Comparison of ENCODE assay signal across 19 cellular contexts in the genomic region with DNA sequence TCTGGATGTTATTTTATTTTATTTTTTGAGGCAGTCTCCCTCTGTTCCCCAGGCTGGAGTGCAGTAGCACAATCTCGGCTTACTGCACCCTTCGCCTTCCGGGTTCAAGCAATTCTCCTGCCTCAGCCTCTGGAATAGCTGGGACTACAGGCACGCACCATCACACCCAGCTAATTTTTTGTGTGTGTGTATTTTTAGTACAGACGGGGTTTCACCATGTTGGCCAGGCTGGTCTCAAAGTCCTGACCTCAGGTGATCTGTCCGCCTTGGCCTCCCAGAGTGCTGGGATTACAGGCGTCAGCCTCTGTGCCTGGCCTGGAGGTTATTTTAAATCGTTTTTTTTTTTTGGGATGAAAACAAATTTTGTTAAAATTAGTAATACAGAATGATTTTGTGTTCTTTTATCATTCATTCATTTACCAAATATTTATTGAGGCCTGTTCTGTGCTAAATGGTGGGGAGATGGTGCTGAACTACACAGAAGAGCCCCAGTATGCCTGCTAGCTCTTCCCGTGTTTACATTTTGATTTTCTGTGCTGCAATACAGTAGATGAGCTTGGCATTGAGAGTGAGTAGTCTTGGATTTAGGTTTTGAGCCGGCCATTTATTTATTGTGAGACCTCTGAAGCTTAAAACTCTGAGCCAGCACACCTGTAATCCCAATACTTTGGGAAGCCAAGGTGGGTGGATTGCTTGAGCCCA. TPM values are rescaled to one million over a fixed set of nuclear protein-coding genes. Genes with fewer than 3 reads are reported as not detected.
DNase-seq lines count a peak whose midpoint lies in the region; ATAC-seq, FAIRE-seq and TF ChIP-seq lines count a peak whose summit lies in the region.
"Had no signal": no experiment of that assay in that cellular context is flagged by ENCODE, and none has a peak within 500 bp of the region (broad histone marks: within the 10 kb centered on the region; RNA-seq: fewer than 3 reads in every experiment).

No MANE protein-coding gene starts in this region.

- POLR2A ChIA-PET in HepG2 (lab: Yijun Ruan, JAX), result interaction anchor here (0.6 to 2.4 kb wide), 6 partner anchors 9 to 464 kb away, joined by 3 to 6 read pairs (median 3); no protein-coding TSS in a partner anchor

- peak overlapping the region; percentile 59 for H3K4ac ChIP-seq in trophoblast cell (ENCODE audit: low read depth, low read length)

- peak overlapping the region in 7 of 11 experiments; percentile 49 to 72 (median 61); a peak in 12 of 22 replicates for H3K27ac ChIP-seq in BLaER1 treated with 17β-estradiol and CSF1 and Interleukin-3, amounts not matched to agents 10 nM and 100 nM
- H3K27ac ChIP-seq in astrocyte (ENCODE audit: low read depth, low read length) (peak overlapping the region; percentile 23), HepG2 (ENCODE audit: extremely low read length, insufficient read depth, low read length) (peak overlapping the region; percentile 67), trophoblast cell (ENCODE audit: low read depth, low read length) (no peak overlapping the region)

- no peak overlapping the region for H2BK12ac ChIP-seq in trophoblast cell (ENCODE audit: low read length)

- TF ChIP-seq RAD21 in HepG2 (CRISPR knock-in tag; IDR thresholded peaks at IDR 0.05), result no peak

- peak overlapping the region; percentile 66 for H3K27ac Mint-ChIP-seq in astrocyte (ENCODE audit: unreplicated experiment)
- H3K27ac Mint-ChIP-seq in type B pancreatic cell, result no peak overlapping the region
- H3K27ac Mint-ChIP-seq: activated naive CD4-positive, alpha-beta T cell treated with anti-CD3 and anti-CD28 coated beads, Interleukin-2, amount 50 U/mL, for 24 hours had no signal

- DNase-seq in astrocyte (ENCODE audit: low read depth), result no peak
- DNase-seq in HepG2 (ENCODE audit: low spot score), result peak; percentile 31
- DNase-seq in trophoblast cell, result no peak
- no peak for DNase-seq in epidermal melanocyte (ENCODE audit: insufficient read length, low spot score)
- no peak for DNase-seq in effector CD4-positive, alpha-beta T cell
- no peak for DNase-seq in type B pancreatic cell (ENCODE audit: extremely low spot score, unreplicated experiment)
- no peak for DNase-seq in activated CD4-positive, alpha-beta T cell treated with anti-CD3 and anti-CD28 coated beads, Interleukin-2, amount 50 U/mL, for 48 hours
- DNase-seq: activated T-cell treated with anti-CD3 and anti-CD28 coated beads, Interleukin-2, amount 50 U/mL, for 24 hours; hypothalamus; kidney glomerular epithelial cell; NCI-H1694 treated with DMSO at 0.1 percent for 48 hours; NCI-H345; RPMI8226; stimulated activated naive CD8-positive, alpha-beta T cell treated with anti-CD3 and anti-CD28 coated beads, Interleukin-15, Interleukin-2, amounts not matched to agents 100 U/mL and 50 U/mL, for 24 hours; uterus had no signal

- H3K9me3 Mint-ChIP-seq in astrocyte (ENCODE audit: unreplicated experiment) (no peaks in the 10 kb centered on the region), type B pancreatic cell (no peaks in the 10 kb centered on the region)
- H3K9me3 Mint-ChIP-seq: activated naive CD4-positive, alpha-beta T cell treated with anti-CD3 and anti-CD28 coated beads, Interleukin-2, amount 50 U/mL, for 24 hours; activated T-cell treated with anti-CD3 and anti-CD28 coated beads, Interleukin-2, amount 50 U/mL, for 24 hours had no signal

- H4K12ac ChIP-seq in trophoblast cell (ENCODE audit: low read depth, low read length), result no peak overlapping the region

- TF ChIP-seq EP300 in HepG2 (IDR thresholded peaks at IDR 0.05; ENCODE audit: low read depth in 2 of 2, low read length in 2 of 2), result no peak
- TF ChIP-seq EP300 in HepG2 (CRISPR knock-in tag; IDR thresholded peaks at IDR 0.05; ENCODE audit: borderline replicate concordance), result no peak

- H3K79me2 ChIP-seq in astrocyte (ENCODE audit: insufficient read depth, low read length), result peaks cover 98% of the 10 kb centered on the region
- H3K79me2 ChIP-seq in HepG2 (ENCODE audit: insufficient read depth, low read length), result peaks cover 96% of the 10 kb centered on the region
- H3K79me2 ChIP-seq in trophoblast cell (ENCODE audit: control insufficient read depth, insufficient read depth, low read length, poor library complexity), result peaks cover 7% of the 10 kb centered on the region

- no peak overlapping the region for H2AK5ac ChIP-seq in trophoblast cell (ENCODE audit: low read length)

- H4K20me1 ChIP-seq in BLaER1 treated with 17β-estradiol and CSF1 and Interleukin-3, amounts not matched to agents 10 nM and 100 nM, result peaks cover 42 to 100% (median 94%) of the 10 kb centered on the region in 11 experiments
- H4K20me1 ChIP-seq in astrocyte (ENCODE audit: insufficient read depth, low read length) (peaks cover 97% of the 10 kb centered on the region), HepG2 (ENCODE audit: insufficient read depth, low read length) (peaks cover 53% of the 10 kb centered on the region)

- H3K36me3 Mint-ChIP-seq in astrocyte (ENCODE audit: low read depth, unreplicated experiment) (peaks cover 3% of the 10 kb centered on the region), type B pancreatic cell (no peaks in the 10 kb centered on the region)

- 5% methylated on average over 10 of the region's 10 CpGs for WGBS in HepG2 (ENCODE audit: low lambda C conversion rate)
- no CpG with 5 or more reads among the region's 10 CpGs for WGBS in trophoblast cell (ENCODE audit: extremely low coverage, insufficient coverage, insufficient read length)

- H3K4me3 ChIP-seq in BLaER1 treated with 17β-estradiol and CSF1 and Interleukin-3, amounts not matched to agents 10 nM and 100 nM, result no peak overlapping the region
- no peak overlapping the region for H3K4me3 ChIP-seq in astrocyte (ENCODE audit: insufficient read depth, low read depth, low read length)
- peak overlapping the region; percentile 17 to 36 (median 17); a peak in 2 of 6 replicates for H3K4me3 ChIP-seq in HepG2 (replicated peaks in 1 of 3; ENCODE audit: insufficient read depth in 1 of 3, low read depth in 2 of 3, low read length in 3 of 3)
- H3K4me3 ChIP-seq in trophoblast cell (ENCODE audit: low read depth, low read length), result no peak overlapping the region
- H3K4me3 ChIP-seq: uterus had no signal

- BruUV-seq in HepG2 (replicated peaks; lab: Mats Ljungman, UMichigan), result no TSS peak

- no peak for TF ChIP-seq POLR2A in HepG2 (IDR thresholded peaks at IDR 0.05; ENCODE audit: insufficient read depth in 1 of 2, low read depth in 2 of 2, low read length in 2 of 2)

- in situ Hi-C loops in HepG2 (cut with HindIII; ENCODE audit: extremely low pct_ligation_motif_present, low pct_unique_long_range_greater_than_20kb), result no loop called here

- no peak overlapping the region for H4K8ac ChIP-seq in trophoblast cell (ENCODE audit: low read depth, low read length)

- no peak for TF ChIP-seq CTCF in astrocyte (IDR thresholded peaks at IDR 0.05; ENCODE audit: insufficient read depth, low read depth, low read length)
- no peak for TF ChIP-seq CTCF in HepG2 (CRISPR knock-in tag; IDR thresholded peaks at IDR 0.05)
- TF ChIP-seq CTCF in type B pancreatic cell (conservative IDR thresholded peaks at IDR 0.05), result no peak

- H3K27me3 ChIP-seq in BLaER1 treated with 17β-estradiol and CSF1 and Interleukin-3, amounts not matched to agents 10 nM and 100 nM, result no peaks in the 10 kb centered on the region
- H3K27me3 ChIP-seq in astrocyte (ENCODE audit: insufficient read depth, low read length) (no peaks in the 10 kb centered on the region), HepG2 (ENCODE audit: control insufficient read depth in 1 of 2, insufficient read depth in 2 of 2, low read length in 2 of 2) (no peaks in the 10 kb centered on the region), trophoblast cell (ENCODE audit: insufficient read depth, low read length) (no peaks in the 10 kb centered on the region)
- H3K27me3 ChIP-seq: uterus had no signal

- no peak overlapping the region for H3K4me3 Mint-ChIP-seq in astrocyte (ENCODE audit: unreplicated experiment)
- no peak overlapping the region for H3K4me3 Mint-ChIP-seq in type B pancreatic cell
- H3K4me3 Mint-ChIP-seq: activated naive CD4-positive, alpha-beta T cell treated with anti-CD3 and anti-CD28 coated beads, Interleukin-2, amount 50 U/mL, for 24 hours; activated T-cell treated with anti-CD3 and anti-CD28 coated beads, Interleukin-2, amount 50 U/mL, for 24 hours had no signal

- H3K79me1 ChIP-seq in trophoblast cell (ENCODE audit: low read length), result no peaks in the 10 kb centered on the region

- no peak for FAIRE-seq in astrocyte (lab: Jason Lieb, UNC)
- FAIRE-seq in HepG2 (lab: Jason Lieb, UNC), result no peak
- FAIRE-seq: G401.6, TTC549 had no signal

- H3K27me3 Mint-ChIP-seq in astrocyte (ENCODE audit: low read depth, unreplicated experiment), result no peaks in the 10 kb centered on the region
- H3K27me3 Mint-ChIP-seq in type B pancreatic cell, result no peaks in the 10 kb centered on the region
- H3K27me3 Mint-ChIP-seq: activated naive CD4-positive, alpha-beta T cell treated with anti-CD3 and anti-CD28 coated beads, Interleukin-2, amount 50 U/mL, for 24 hours; activated T-cell treated with anti-CD3 and anti-CD28 coated beads, Interleukin-2, amount 50 U/mL, for 24 hours had no signal

- CTCF ChIA-PET in HepG2 (lab: Yijun Ruan, JAX; ENCODE audit: low intra/inter-chr PET ratio, low total read pairs), result no interaction called here

- no peak overlapping the region for H3K18ac ChIP-seq in trophoblast cell (ENCODE audit: low read length)

- H3K4me1 ChIP-seq in BLaER1 treated with 17β-estradiol and CSF1 and Interleukin-3, amounts not matched to agents 10 nM and 100 nM, result peaks cover 78 to 99% (median 94%) of the 10 kb centered on the region in 10 experiments
- H3K4me1 ChIP-seq in astrocyte (ENCODE audit: insufficient read depth, low read length) (peaks cover 37% of the 10 kb centered on the region), HepG2 (ENCODE audit: insufficient read depth, low read length) (peaks cover 96% of the 10 kb centered on the region), trophoblast cell (ENCODE audit: control insufficient read depth in 1 of 2, insufficient read depth in 2 of 2, low read length in 2 of 2) (peaks cover 9 to 11% of the 10 kb centered on the region in 2 experiments)

- peaks cover 0 to 8% (median 0%) of the 10 kb centered on the region in 11 experiments; a peak in 1 of 22 replicates for H3K36me3 ChIP-seq in BLaER1 treated with 17β-estradiol and CSF1 and Interleukin-3, amounts not matched to agents 10 nM and 100 nM
- H3K36me3 ChIP-seq in astrocyte (ENCODE audit: insufficient read depth, low read length) (no peaks in the 10 kb centered on the region), HepG2 (replicated peaks in 1 of 2; ENCODE audit: control insufficient read depth in 1 of 2, insufficient read depth in 2 of 2, low read length in 2 of 2) (no peaks in the 10 kb centered on the region; a peak in 1 of 5 replicates), trophoblast cell (ENCODE audit: control insufficient read depth in 1 of 2, insufficient read depth in 2 of 2, low read length in 2 of 2) (no peaks in the 10 kb centered on the region)
- H3K36me3 ChIP-seq: uterus had no signal

- no peak overlapping the region for H3K14ac ChIP-seq in trophoblast cell (ENCODE audit: low read length)

- no peak overlapping the region for H3K23ac ChIP-seq in trophoblast cell (ENCODE audit: low read length)

- no peak overlapping the region for H2AFZ ChIP-seq in astrocyte (ENCODE audit: low read depth, low read length)
- H2AFZ ChIP-seq in HepG2 (ENCODE audit: low read length), result no peak overlapping the region
- H2AFZ ChIP-seq in trophoblast cell (ENCODE audit: insufficient read depth, low read length, poor library complexity), result no peak overlapping the region

- H4K91ac ChIP-seq in trophoblast cell (ENCODE audit: low read depth, low read length), result no peak overlapping the region

- H3K9ac ChIP-seq in BLaER1 treated with 17β-estradiol and CSF1 and Interleukin-3, amounts not matched to agents 10 nM and 100 nM, result 0 out of 22 replicates have a peak overlapping the region, but pooled peaks of 1 of the 11 experiments have one; percentile 47
- H3K9ac ChIP-seq in astrocyte (ENCODE audit: low read length), result no peak overlapping the region
- H3K9ac ChIP-seq in HepG2 (ENCODE audit: insufficient read depth, low read depth, low read length), result peak overlapping the region; percentile 39
- H3K9ac ChIP-seq in trophoblast cell (ENCODE audit: low read length), result no peak overlapping the region

- H3K4me1 Mint-ChIP-seq in astrocyte (ENCODE audit: low read depth, unreplicated experiment) (peaks cover 55% of the 10 kb centered on the region), type B pancreatic cell (ENCODE audit: unreplicated experiment) (peaks cover 70% of the 10 kb centered on the region)

- peak overlapping the region; percentile 79 to 93 (median 88) for H3K4me2 ChIP-seq in BLaER1 treated with 17β-estradiol and CSF1 and Interleukin-3, amounts not matched to agents 10 nM and 100 nM
- H3K4me2 ChIP-seq in astrocyte (ENCODE audit: low read length), result no peak overlapping the region
- H3K4me2 ChIP-seq in HepG2 (ENCODE audit: low read depth, low read length), result peak overlapping the region; percentile 58
- no peak overlapping the region for H3K4me2 ChIP-seq in trophoblast cell (ENCODE audit: low read length)

- no peak overlapping the region for H2BK5ac ChIP-seq in trophoblast cell (ENCODE audit: low read depth, low read length, poor library complexity)

- no peaks in the 10 kb centered on the region for H3K9me3 ChIP-seq in BLaER1 treated with 17β-estradiol and CSF1 and Interleukin-3, amounts not matched to agents 10 nM and 100 nM (replicated peaks in 1 of 11)
- H3K9me3 ChIP-seq in astrocyte (ENCODE audit: insufficient read depth, low read depth, low read length) (no peaks in the 10 kb centered on the region), HepG2 (ENCODE audit: low read length) (no peaks in the 10 kb centered on the region), trophoblast cell (ENCODE audit: insufficient read depth, low read depth, low read length) (no peaks in the 10 kb centered on the region)
- H3K9me3 ChIP-seq: uterus had no signal

- ATAC-seq in HepG2, result peak; percentile 72

- intact Hi-C loops in HepG2 (cut with micrococcal nuclease; ENCODE audit: unreplicated experiment), result loop anchor here (10.0 kb wide), 2 partner anchors 68 to 112 kb away; a partner anchor contains a TSS

- no peak overlapping the region for H2BK120ac ChIP-seq in trophoblast cell (ENCODE audit: insufficient read depth, low read length, poor library complexity)

RNA-seq across cellular contexts. Expression of a gene that starts 22.7 kb away (rescaled TPM):
- total RNA-seq in astrocyte, result 258 and 280 TPM in 2 replicates
- 122 and 133 TPM in 2 replicates for total RNA-seq in HepG2 (2016; rRNA removed; fragmentation: Illumina TruSeq; extraction: Trizol)
- total RNA-seq in HepG2 (2016; cell fraction: cytosol; rRNA removed; fragmentation: Illumina TruSeq; extraction: Trizol; ENCODE audit: low read depth), result 25.1 and 28.0 TPM in 2 replicates
- 104 and 117 TPM in 2 replicates for total RNA-seq in HepG2 (2016; cell fraction: insoluble cytoplasmic fraction; rRNA removed; fragmentation: Illumina TruSeq; extraction: Trizol)
- 56.9 and 59.3 TPM in 2 replicates for total RNA-seq in HepG2 (2016; cell fraction: membrane; rRNA removed; fragmentation: Illumina TruSeq; extraction: Trizol)
- total RNA-seq in HepG2 (2016; cell fraction: nucleus; rRNA removed; fragmentation: Illumina TruSeq; extraction: Trizol), result 109 and 119 TPM in 2 replicates
- 73.9 and 76.3 TPM in 2 replicates for polyA plus RNA-seq in HepG2 (2011; rRNA removed)
- 48.1 and 66.3 TPM in 2 replicates for polyA plus RNA-seq in HepG2 (2011; cell fraction: cytosol; rRNA removed)
- polyA plus RNA-seq in HepG2 (2011; cell fraction: nucleus; rRNA removed), result 210 and 221 TPM in 2 replicates
- polyA plus RNA-seq in HepG2 (2012), result 70.7 and 77.6 TPM in 2 replicates
- 11.6 and 13.4 TPM in 2 replicates for polyA plus RNA-seq in HepG2 (2016; cell fraction: cytosol; fragmentation: Illumina TruSeq; extraction: Trizol; ENCODE audit: low read depth)
- 90.6 and 120 TPM in 2 replicates for polyA plus RNA-seq in HepG2 (2016; cell fraction: insoluble cytoplasmic fraction; fragmentation: Illumina TruSeq; extraction: Trizol; ENCODE audit: low read depth)
- 40.3 and 41.9 TPM in 2 replicates for polyA plus RNA-seq in HepG2 (2016; cell fraction: membrane; fragmentation: Illumina TruSeq; extraction: Trizol; ENCODE audit: low read depth)
- 163 and 167 TPM in 2 replicates for polyA plus RNA-seq in HepG2 (2016; cell fraction: nucleus; fragmentation: Illumina TruSeq; extraction: Trizol; ENCODE audit: insufficient read depth, low read depth)
- polyA minus RNA-seq in HepG2 (2011; rRNA and poly(A)+ RNA removed; ENCODE audit: low replicate concordance), result 28.2 and 90.0 TPM in 2 replicates
- 43.0 and 48.4 TPM in 2 replicates for polyA minus RNA-seq in HepG2 (2011; cell fraction: cytosol; rRNA and poly(A)+ RNA removed)
- polyA minus RNA-seq in HepG2 (2011; cell fraction: nucleus; rRNA and poly(A)+ RNA removed), result 99.5 and 109 TPM in 2 replicates
- 225 and 238 TPM in 2 replicates for polyA plus RNA-seq in trophoblast cell (2013)
- total RNA-seq in type B pancreatic cell (ENCODE audit: low replicate concordance), result 197 and 235 TPM in 2 replicates

Comparison
In these comparisons a context has a peak if more than half of its experiments do, and no peak if none do; other contexts are left out.
1. H3K4me2 ChIP-seq: peak in BLaER1 treated with 17β-estradiol and CSF1 and Interleukin-3, amounts not matched to agents 10 nM and 100 nM (11 of 11) and HepG2 (single experiment); none in astrocyte (single experiment) and trophoblast cell (single experiment).
2. H3K4me3 ChIP-seq: peak in HepG2 (3 of 3); none in BLaER1 treated with 17β-estradiol and CSF1 and Interleukin-3, amounts not matched to agents 10 nM and 100 nM (0 of 10), astrocyte (single experiment) and trophoblast cell (single experiment).